ENCODE assay signal across 8 cellular contexts in the genomic region with DNA sequence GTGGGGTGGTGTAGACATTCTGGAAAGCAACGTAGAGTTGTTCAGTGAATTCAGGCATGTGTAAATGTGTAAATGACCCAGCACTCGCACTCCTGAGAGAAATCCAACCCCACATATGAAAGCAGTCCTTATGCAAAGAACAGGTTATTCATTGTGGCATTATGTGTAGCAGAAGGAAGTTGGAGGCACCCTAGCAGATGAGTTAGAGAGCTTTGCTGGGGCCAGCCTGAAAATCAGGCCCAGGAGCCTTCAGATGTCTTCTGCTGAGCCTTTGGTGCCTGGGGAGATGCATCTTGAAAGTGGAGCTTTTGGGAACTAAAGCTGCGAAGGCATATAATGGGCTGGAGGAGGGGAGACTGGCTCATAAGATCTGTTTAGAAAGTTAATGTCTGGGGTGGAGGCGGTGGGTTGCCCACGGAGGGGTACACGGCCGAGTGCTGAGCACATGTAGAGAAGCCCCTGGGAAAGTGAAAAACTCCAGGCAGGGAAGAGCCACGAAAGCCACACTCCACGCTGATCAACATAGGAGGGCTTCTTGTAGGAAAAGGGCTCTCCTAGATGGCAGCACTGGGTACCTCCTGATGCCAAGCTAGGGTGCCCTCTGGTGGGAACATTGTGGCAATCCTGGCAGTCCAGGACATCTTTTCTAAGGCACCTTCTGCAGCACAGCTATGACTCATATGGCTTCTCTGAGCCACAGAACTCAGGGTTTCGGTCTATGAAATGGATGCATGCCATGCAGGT. TPM values are rescaled to one million over a fixed set of nuclear protein-coding genes. Genes with fewer than 3 reads are reported as not detected.
DNase-seq lines count a peak whose midpoint lies in the region; ATAC-seq and TF ChIP-seq lines count a peak whose summit lies in the region.

No MANE protein-coding gene starts in this region.

- H3K4me3 ChIP-seq in PC-3 (ENCODE audit: low read length): no peak overlapping the region
- H3K4me3 ChIP-seq in fibroblast of lung (replicated peaks in 1 of 4; ENCODE audit: control extremely low read depth in 1 of 4, insufficient read depth in 1 of 4, low read depth in 3 of 4, low read length in 4 of 4): no peak overlapping the region
- no peak overlapping the region for H3K4me3 ChIP-seq in stomach

- peaks cover 15% of the 10 kb centered on the region for H3K4me1 ChIP-seq in PC-3 (ENCODE audit: insufficient read depth, low read length)
- no peaks in the 10 kb centered on the region for H3K4me1 ChIP-seq in fibroblast of lung (ENCODE audit: control insufficient read depth, extremely low read depth, insufficient read depth, low read length)
- H3K4me1 ChIP-seq in stomach: peaks cover 0 to 10% (median 4%) of the 10 kb centered on the region in 4 donors

- H3K9ac ChIP-seq in PC-3 (ENCODE audit: low read length) (peak overlapping the region; percentile 38), fibroblast of lung (ENCODE audit: insufficient read depth, low read length) (no peak overlapping the region)

- H3K9me3 Mint-ChIP-seq in nephron progenitor cell: no peaks in the 10 kb centered on the region

- POLR2A ChIA-PET in PC-3 (lab: Charles Lee; ENCODE audit: unreplicated experiment): no interaction called here

- DNase-seq in DMS153 treated with DMSO at 0.1 percent for 48 hours (lab: John Stamatoyannopoulos, UW; ENCODE audit: unreplicated experiment) (peak; percentile 61), KG1 (lab: John Stamatoyannopoulos, UW) (peak; percentile 0), PC-3 (peak; percentile 98), fibroblast of lung (ENCODE audit: low read depth in 2 of 2) (peak; percentile 89 to 94), nephron progenitor cell (peak; percentile 60), stomach (peak; percentile 88)
- peak; percentile 71 for DNase-seq in activated T-cell treated with anti-CD3 and anti-CD28 coated beads, Interleukin-2, amount 50 U/mL, for 1 hour

- H3K9me2 ChIP-seq in PC-3 (replicated peaks; ENCODE audit: low read length): no peaks in the 10 kb centered on the region

- H3K4me1 Mint-ChIP-seq in nephron progenitor cell: no peaks in the 10 kb centered on the region

- no peaks in the 10 kb centered on the region for H3K36me3 ChIP-seq in PC-3 (ENCODE audit: low read depth, low read length)
- H3K36me3 ChIP-seq in fibroblast of lung (ENCODE audit: control insufficient read depth, insufficient read depth, low read length): no peaks in the 10 kb centered on the region
- H3K36me3 ChIP-seq in stomach: no peaks in the 10 kb centered on the region

- ATAC-seq in GM21723 (IDR thresholded peaks at IDR 0.05; ENCODE audit: unreplicated experiment) (peak; percentile 92), PC-3 (peak; percentile 98)

- H3K27ac ChIP-seq in PC-3 (ENCODE audit: low read length) (peak overlapping the region; percentile 76), fibroblast of lung (ENCODE audit: insufficient read depth, low read length) (no peak overlapping the region), stomach (no peak overlapping the region)

- intact Hi-C loops in PC-3 (cut with micrococcal nuclease) (loop anchor here (1.0 to 5.0 kb wide), 3 partner anchors 46 to 170 kb away; no protein-coding TSS in a partner anchor), stomach (cut with DNase I; ENCODE audit: low total_unique reads) (loop anchor here (5.0 kb wide), 1 partner anchor 170 kb away; no protein-coding TSS in a partner anchor)

- no peaks in the 10 kb centered on the region for H3F3A ChIP-seq in PC-3 (ENCODE audit: low read length, unreplicated experiment)

- no peak overlapping the region for H3K4me3 Mint-ChIP-seq in nephron progenitor cell

- no peaks in the 10 kb centered on the region for H3K27me3 ChIP-seq in PC-3 (ENCODE audit: low read length)
- H3K27me3 ChIP-seq in fibroblast of lung (ENCODE audit: control insufficient read depth, insufficient read depth, low read length): peaks cover 22% of the 10 kb centered on the region
- peaks cover 0 to 12% (median 0%) of the 10 kb centered on the region in 3 donors for H3K27me3 ChIP-seq in stomach

- H4K20me1 ChIP-seq in PC-3 (ENCODE audit: low read length) (no peaks in the 10 kb centered on the region), fibroblast of lung (ENCODE audit: control insufficient read depth, extremely low read depth, insufficient read depth, low read length) (no peaks in the 10 kb centered on the region)

- CTCF ChIA-PET in PC-3 (lab: Charles Lee): interaction anchor here (0.6 to 1.4 kb wide), 15 partner anchors 17 to 294 kb away, joined by 3 to 8 read pairs (median 3); no protein-coding TSS in a partner anchor

- H3K79me2 ChIP-seq in PC-3 (ENCODE audit: low read length): no peaks in the 10 kb centered on the region
- H3K79me2 ChIP-seq in fibroblast of lung (ENCODE audit: control insufficient read depth, insufficient read depth, low read length): no peaks in the 10 kb centered on the region

- H3K27me3 Mint-ChIP-seq in nephron progenitor cell (ENCODE audit: low read depth, poor library complexity): peaks cover 16% of the 10 kb centered on the region

- TF ChIP-seq CTCF in PC-3 (conservative IDR thresholded peaks at IDR 0.05; ENCODE audit: low read depth, low read length) (peak; percentile 99), fibroblast of lung (conservative IDR thresholded peaks at IDR 0.05 in 1 of 2, IDR thresholded peaks at IDR 0.05 in 1 of 2; ENCODE audit: low read depth in 1 of 2, low read length in 2 of 2) (peak; percentile 96), nephron progenitor cell (IDR thresholded peaks at IDR 0.05) (peak; percentile 57), stomach (IDR thresholded peaks at IDR 0.05) (peak in 5 of 7 experiments; percentile 51 to 89 (median 75))

- BruUV-seq in PC-3 (replicated peaks; lab: Mats Ljungman, UMichigan): no TSS peak

- no peaks in the 10 kb centered on the region for H3K36me3 Mint-ChIP-seq in nephron progenitor cell (ENCODE audit: low read depth)

- no peak for TF ChIP-seq EP300 in stomach (IDR thresholded peaks at IDR 0.05)

- 23 to 34% (median 32%) methylated on average over 10 of the region's 10 CpGs for WGBS in stomach, 5 donors

- H2AFZ ChIP-seq in PC-3 (ENCODE audit: low read length): peak overlapping the region; percentile 63
- no peak overlapping the region for H2AFZ ChIP-seq in fibroblast of lung (ENCODE audit: low read length)

- no peak for TF ChIP-seq POLR2A in stomach (IDR thresholded peaks at IDR 0.05)

- H3K9me3 ChIP-seq in PC-3 (ENCODE audit: low read length) (no peaks in the 10 kb centered on the region), fibroblast of lung (ENCODE audit: control insufficient read depth, insufficient read depth, low read depth, low read length) (no peaks in the 10 kb centered on the region), stomach (no peaks in the 10 kb centered on the region)

- H3K4me2 ChIP-seq in PC-3 (ENCODE audit: low read length) (peak overlapping the region; percentile 58), fibroblast of lung (ENCODE audit: extremely low read depth, insufficient read depth, low read length) (no peak overlapping the region)

- H3K27ac Mint-ChIP-seq in nephron progenitor cell: no peak overlapping the region

RNA-seq across cellular contexts. Expression of gene KRT83, which starts 6.1 kb away (rescaled TPM):
- total RNA-seq in PC-3 (2014; rRNA removed) (0.33 and 1.1 TPM in 2 replicates), fibroblast of lung (not detected in 2 replicates), stomach (not detected)
- polyA plus RNA-seq in fibroblast of lung (not detected in 2 replicates), stomach (not detected)
- not detected in 2 replicates for polyA plus RNA-seq in fibroblast of lung (2012)
- not detected in 2 replicates for polyA minus RNA-seq in fibroblast of lung (ENCODE audit: low replicate concordance)

RNA-seq across cellular contexts. Expression of gene KRT81, which starts 35.9 kb away (rescaled TPM):
- total RNA-seq in PC-3 (2014; rRNA removed) (1,688 and 2,042 TPM in 2 replicates), fibroblast of lung (not detected in 2 replicates), stomach (not detected)
- polyA plus RNA-seq in fibroblast of lung (not detected in 2 replicates), stomach (under 1 TPM in 1 of 3 donors, not detected in 2; 0.15 TPM)
- polyA plus RNA-seq in fibroblast of lung (2012): not detected in 2 replicates
- polyA minus RNA-seq in fibroblast of lung (ENCODE audit: low replicate concordance): not detected in 2 replicates

RNA-seq across cellular contexts. Expression of gene KRT85, which starts 40.0 kb away (rescaled TPM):
- total RNA-seq in PC-3 (2014; rRNA removed) (not detected in 2 replicates), fibroblast of lung (not detected in 2 replicates), stomach (not detected)
- polyA plus RNA-seq in fibroblast of lung (not detected in 2 replicates), stomach (not detected)
- not detected in 2 replicates for polyA plus RNA-seq in fibroblast of lung (2012)
- not detected in 2 replicates for polyA minus RNA-seq in fibroblast of lung (ENCODE audit: low replicate concordance)

RNA-seq across cellular contexts. Expression of gene KRT86, which starts 52.8 kb away (rescaled TPM):
- total RNA-seq in PC-3 (2014; rRNA removed): 0.98 and 1.2 TPM in 2 replicates
- total RNA-seq in fibroblast of lung: 0.17 TPM in 1 of 2 replicates, not detected in the other
- 0.02 TPM in 1 of 2 replicates, not detected in the other for polyA plus RNA-seq in fibroblast of lung
- not detected in 2 replicates for polyA plus RNA-seq in fibroblast of lung (2012)
- polyA minus RNA-seq in fibroblast of lung (ENCODE audit: low replicate concordance): not detected in 2 replicates
- not detected for total RNA-seq in stomach
- not detected for polyA plus RNA-seq in stomach

RNA-seq across cellular contexts. Expression of gene KRT84, which starts 58.2 kb away (rescaled TPM):
- total RNA-seq in PC-3 (2014; rRNA removed): 0.15 TPM in 1 of 2 replicates, not detected in the other
- total RNA-seq in fibroblast of lung: not detected in 2 replicates
- polyA plus RNA-seq in fibroblast of lung: not detected in 2 replicates
- not detected in 2 replicates for polyA plus RNA-seq in fibroblast of lung (2012)
- polyA minus RNA-seq in fibroblast of lung (ENCODE audit: low replicate concordance): not detected in 2 replicates
- total RNA-seq in stomach: not detected
- not detected for polyA plus RNA-seq in stomach

Comparison
In these comparisons a context has a peak if more than half of its experiments do, and no peak if none do; other contexts are left out.
1. DNase-seq: peak in every context shown above with its lines; median percentile 98 in PC-3; 92 in fibroblast of lung; 88 in stomach; 71 in activated T-cell treated with anti-CD3 and anti-CD28 coated beads, Interleukin-2, amount 50 U/mL, for 1 hour; 61 in DMS153 treated with DMSO at 0.1 percent for 48 hours; 60 in nephron progenitor cell; 0 in KG1.
2. RNA of gene KRT81, which starts 35.9 kb away (total RNA-seq): 1,688 to 2,042 TPM in PC-3; not detected in fibroblast of lung and not detected in stomach; every median in the first group is over 1,000 times any median in the second.
3. Peak in every context shown above with its lines, with median percentiles within 50 percentile points of each other: CTCF ChIP-seq.